Comparison of ENCODE assay signal across 1 cellular context in the genomic region with DNA sequence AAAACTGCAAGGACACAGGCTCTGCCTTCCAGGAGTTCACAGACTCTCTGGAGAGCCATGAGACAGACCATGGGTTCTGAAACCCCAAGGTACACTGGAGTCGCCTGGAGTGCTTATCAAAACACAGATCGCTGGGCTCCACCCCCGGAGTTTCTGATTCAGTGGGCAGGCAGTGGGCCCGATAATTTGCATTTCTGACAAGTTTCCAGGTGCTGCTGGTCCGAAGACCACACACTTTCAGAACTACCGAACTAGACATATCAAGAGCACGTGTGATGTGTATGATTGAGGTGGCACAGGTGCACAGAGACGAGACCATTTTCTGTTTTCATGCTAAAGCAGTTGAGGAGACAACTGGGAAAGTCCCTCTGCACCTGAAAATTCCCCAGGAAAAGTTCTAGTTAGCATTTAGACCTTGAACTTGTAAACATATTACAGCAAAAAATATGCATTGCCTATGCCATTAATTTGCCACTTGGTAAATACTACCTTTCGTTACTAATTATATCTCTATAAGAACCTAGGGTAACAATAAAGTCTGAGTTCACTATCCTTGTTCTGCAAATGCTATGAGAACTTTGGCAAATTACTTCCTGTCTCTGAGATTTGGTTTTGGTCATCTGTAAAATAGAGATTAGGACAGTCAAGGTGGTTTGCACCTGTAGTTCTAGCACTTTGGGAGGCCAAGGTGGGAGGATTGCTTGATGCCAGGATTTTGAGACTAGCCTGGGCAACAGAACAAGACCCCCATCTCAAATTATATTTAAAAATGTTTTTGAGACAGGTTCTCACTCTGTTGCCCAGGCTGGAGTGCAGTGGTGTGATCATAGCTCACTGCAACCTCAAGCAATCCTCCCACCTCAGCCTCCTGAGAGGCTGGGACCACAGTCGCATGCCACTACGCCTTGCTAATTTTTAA.
A peak's percentile ranks its signal among the peaks of the same experiment; 100 is the strongest.
TF ChIP-seq lines count a peak whose summit lies in the region.

No MANE protein-coding gene starts in this region.

TF ChIP-seq in K562, 482 proteins besides CTCF, POLR2A, EP300 and RAD21 (continued from another document):
- no peak for TF ChIP-seq ATF2 (CRISPR knock-in tag; IDR thresholded peaks at IDR 0.05)
- TF ChIP-seq CBFA2T2 (conservative IDR thresholded peaks at IDR 0.05): 0 out of 2 replicates have a peak, but pooled peaks have one; percentile 2
- no peak for TF ChIP-seq RBM14 (IDR thresholded peaks at IDR 0.05; ENCODE audit: borderline replicate concordance, insufficient read depth, low read depth, low read length)
- TF ChIP-seq, protein P1, sequence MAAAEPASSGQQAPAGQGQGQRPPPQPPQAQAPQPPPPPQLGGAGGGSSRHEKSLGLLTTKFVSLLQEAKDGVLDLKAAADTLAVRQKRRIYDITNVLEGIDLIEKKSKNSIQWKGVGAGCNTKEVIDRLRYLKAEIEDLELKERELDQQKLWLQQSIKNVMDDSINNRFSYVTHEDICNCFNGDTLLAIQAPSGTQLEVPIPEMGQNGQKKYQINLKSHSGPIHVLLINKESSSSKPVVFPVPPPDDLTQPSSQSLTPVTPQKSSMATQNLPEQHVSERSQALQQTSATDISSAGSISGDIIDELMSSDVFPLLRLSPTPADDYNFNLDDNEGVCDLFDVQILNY (CRISPR knock-in tag; IDR thresholded peaks at IDR 0.05): no peak
- no peak for TF ChIP-seq RBM17 (IDR thresholded peaks at IDR 0.05; ENCODE audit: borderline replicate concordance, low read depth, low read length)
- TF ChIP-seq EGR1 (conservative IDR thresholded peaks at IDR 0.05): peak; percentile 85
- 0 out of 4 replicates have a peak, but pooled peaks of 1 of the 2 experiments have one; percentile 11 for TF ChIP-seq HDAC1 (IDR thresholded peaks at IDR 0.05)
- TF ChIP-seq ZNF354B (CRISPR knock-in tag; IDR thresholded peaks at IDR 0.05): no peak
- TF ChIP-seq MCM5 (IDR thresholded peaks at IDR 0.05; ENCODE audit: low read depth): no peak
- TF ChIP-seq SMARCC2 (IDR thresholded peaks at IDR 0.05; ENCODE audit: low read depth): 0 out of 2 replicates have a peak, but pooled peaks have one; percentile 27
- no peak for TF ChIP-seq TGIF2 (CRISPR knock-in tag; IDR thresholded peaks at IDR 0.05)
- TF ChIP-seq BCL6 (CRISPR knock-in tag; IDR thresholded peaks at IDR 0.05): no peak
- no peak for TF ChIP-seq CBFB (CRISPR knock-in tag; IDR thresholded peaks at IDR 0.05)
- TF ChIP-seq CHD2 (IDR thresholded peaks at IDR 0.05; ENCODE audit: low read depth, low read length): no peak
- no peak for TF ChIP-seq NUFIP1 (IDR thresholded peaks at IDR 0.05; ENCODE audit: partially characterized antibody)
- TF ChIP-seq, protein P2, sequence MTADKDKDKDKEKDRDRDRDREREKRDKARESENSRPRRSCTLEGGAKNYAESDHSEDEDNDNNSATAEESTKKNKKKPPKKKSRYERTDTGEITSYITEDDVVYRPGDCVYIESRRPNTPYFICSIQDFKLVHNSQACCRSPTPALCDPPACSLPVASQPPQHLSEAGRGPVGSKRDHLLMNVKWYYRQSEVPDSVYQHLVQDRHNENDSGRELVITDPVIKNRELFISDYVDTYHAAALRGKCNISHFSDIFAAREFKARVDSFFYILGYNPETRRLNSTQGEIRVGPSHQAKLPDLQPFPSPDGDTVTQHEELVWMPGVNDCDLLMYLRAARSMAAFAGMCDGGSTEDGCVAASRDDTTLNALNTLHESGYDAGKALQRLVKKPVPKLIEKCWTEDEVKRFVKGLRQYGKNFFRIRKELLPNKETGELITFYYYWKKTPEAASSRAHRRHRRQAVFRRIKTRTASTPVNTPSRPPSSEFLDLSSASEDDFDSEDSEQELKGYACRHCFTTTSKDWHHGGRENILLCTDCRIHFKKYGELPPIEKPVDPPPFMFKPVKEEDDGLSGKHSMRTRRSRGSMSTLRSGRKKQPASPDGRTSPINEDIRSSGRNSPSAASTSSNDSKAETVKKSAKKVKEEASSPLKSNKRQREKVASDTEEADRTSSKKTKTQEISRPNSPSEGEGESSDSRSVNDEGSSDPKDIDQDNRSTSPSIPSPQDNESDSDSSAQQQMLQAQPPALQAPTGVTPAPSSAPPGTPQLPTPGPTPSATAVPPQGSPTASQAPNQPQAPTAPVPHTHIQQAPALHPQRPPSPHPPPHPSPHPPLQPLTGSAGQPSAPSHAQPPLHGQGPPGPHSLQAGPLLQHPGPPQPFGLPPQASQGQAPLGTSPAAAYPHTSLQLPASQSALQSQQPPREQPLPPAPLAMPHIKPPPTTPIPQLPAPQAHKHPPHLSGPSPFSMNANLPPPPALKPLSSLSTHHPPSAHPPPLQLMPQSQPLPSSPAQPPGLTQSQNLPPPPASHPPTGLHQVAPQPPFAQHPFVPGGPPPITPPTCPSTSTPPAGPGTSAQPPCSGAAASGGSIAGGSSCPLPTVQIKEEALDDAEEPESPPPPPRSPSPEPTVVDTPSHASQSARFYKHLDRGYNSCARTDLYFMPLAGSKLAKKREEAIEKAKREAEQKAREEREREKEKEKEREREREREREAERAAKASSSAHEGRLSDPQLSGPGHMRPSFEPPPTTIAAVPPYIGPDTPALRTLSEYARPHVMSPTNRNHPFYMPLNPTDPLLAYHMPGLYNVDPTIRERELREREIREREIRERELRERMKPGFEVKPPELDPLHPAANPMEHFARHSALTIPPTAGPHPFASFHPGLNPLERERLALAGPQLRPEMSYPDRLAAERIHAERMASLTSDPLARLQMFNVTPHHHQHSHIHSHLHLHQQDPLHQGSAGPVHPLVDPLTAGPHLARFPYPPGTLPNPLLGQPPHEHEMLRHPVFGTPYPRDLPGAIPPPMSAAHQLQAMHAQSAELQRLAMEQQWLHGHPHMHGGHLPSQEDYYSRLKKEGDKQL (CRISPR knock-in tag; IDR thresholded peaks at IDR 0.05; ENCODE audit: borderline replicate concordance): no peak
- no peak for TF ChIP-seq NFRKB (IDR thresholded peaks at IDR 0.05; ENCODE audit: low read depth)
- peak; percentile 60 for TF ChIP-seq L3MBTL2 (IDR thresholded peaks at IDR 0.05)
- TF ChIP-seq ARID1B (IDR thresholded peaks at IDR 0.05): peak; percentile 31; the same call in 1 of the 2 replicates
- peak in 1 of 2 experiments; percentile 21; a peak in 1 of 4 replicates for TF ChIP-seq RCOR1 (IDR thresholded peaks at IDR 0.05; ENCODE audit: borderline replicate concordance in 1 of 2, low read depth in 2 of 2, low read length in 2 of 2)
- TF ChIP-seq ETV6 (IDR thresholded peaks at IDR 0.05; ENCODE audit: borderline replicate concordance in 1 of 2, low read depth in 2 of 2, low read length in 1 of 2): no peak
- no peak for TF ChIP-seq ETV6 (CRISPR knock-in tag; IDR thresholded peaks at IDR 0.05; ENCODE audit: borderline replicate concordance)
- TF ChIP-seq PHF8 (IDR thresholded peaks at IDR 0.05; ENCODE audit: borderline replicate concordance, low read length): no peak
- TF ChIP-seq EZH2 (IDR thresholded peaks at IDR 0.05; ENCODE audit: borderline replicate concordance, low read depth, low read length): no peak
- TF ChIP-seq SRSF9 (IDR thresholded peaks at IDR 0.05; ENCODE audit: borderline replicate concordance, low read depth, low read length): no peak
- peak; percentile 35; the same call in 1 of the 2 replicates for TF ChIP-seq MTA3 (IDR thresholded peaks at IDR 0.05; ENCODE audit: borderline replicate concordance)
- no peak for TF ChIP-seq IRF2 (CRISPR knock-in tag; IDR thresholded peaks at IDR 0.05)
- TF ChIP-seq, protein P3, sequence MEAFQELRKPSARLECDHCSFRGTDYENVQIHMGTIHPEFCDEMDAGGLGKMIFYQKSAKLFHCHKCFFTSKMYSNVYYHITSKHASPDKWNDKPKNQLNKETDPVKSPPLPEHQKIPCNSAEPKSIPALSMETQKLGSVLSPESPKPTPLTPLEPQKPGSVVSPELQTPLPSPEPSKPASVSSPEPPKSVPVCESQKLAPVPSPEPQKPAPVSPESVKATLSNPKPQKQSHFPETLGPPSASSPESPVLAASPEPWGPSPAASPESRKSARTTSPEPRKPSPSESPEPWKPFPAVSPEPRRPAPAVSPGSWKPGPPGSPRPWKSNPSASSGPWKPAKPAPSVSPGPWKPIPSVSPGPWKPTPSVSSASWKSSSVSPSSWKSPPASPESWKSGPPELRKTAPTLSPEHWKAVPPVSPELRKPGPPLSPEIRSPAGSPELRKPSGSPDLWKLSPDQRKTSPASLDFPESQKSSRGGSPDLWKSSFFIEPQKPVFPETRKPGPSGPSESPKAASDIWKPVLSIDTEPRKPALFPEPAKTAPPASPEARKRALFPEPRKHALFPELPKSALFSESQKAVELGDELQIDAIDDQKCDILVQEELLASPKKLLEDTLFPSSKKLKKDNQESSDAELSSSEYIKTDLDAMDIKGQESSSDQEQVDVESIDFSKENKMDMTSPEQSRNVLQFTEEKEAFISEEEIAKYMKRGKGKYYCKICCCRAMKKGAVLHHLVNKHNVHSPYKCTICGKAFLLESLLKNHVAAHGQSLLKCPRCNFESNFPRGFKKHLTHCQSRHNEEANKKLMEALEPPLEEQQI (IDR thresholded peaks at IDR 0.05): no peak
- TF ChIP-seq PCBP2 (IDR thresholded peaks at IDR 0.05; ENCODE audit: low read depth, low read length, poor library complexity, severe bottlenecking): no peak
- no peak for TF ChIP-seq SIX5 (IDR thresholded peaks at IDR 0.05; ENCODE audit: borderline replicate concordance in 1 of 2, insufficient read depth in 1 of 2, low read depth in 1 of 2, low read length in 2 of 2)
- no peak for TF ChIP-seq PCBP1 (IDR thresholded peaks at IDR 0.05; ENCODE audit: low read depth, low read length, poor library complexity, severe bottlenecking)
- TF ChIP-seq MLX (CRISPR knock-in tag; conservative IDR thresholded peaks at IDR 0.05): no peak
- TF ChIP-seq CEBPB (tag; IDR thresholded peaks at IDR 0.05): no peak
- TF ChIP-seq JUND (IDR thresholded peaks at IDR 0.05; ENCODE audit: borderline replicate concordance, low read depth, low read length): peak; percentile 35; the same call in 1 of the 2 replicates
- peak; percentile 23; the same call in 2 of the 3 replicates for TF ChIP-seq JUND (tag; IDR thresholded peaks at IDR 0.05; ENCODE audit: borderline replicate concordance, low read depth, low read length)
- peak; percentile 38 for TF ChIP-seq ATF7 (IDR thresholded peaks at IDR 0.05)
TF ChIP-seq in K562: peak in this region for 19.
